7 cellular contexts compared by ENCODE assay signal in genomic region chr7:2036201-2036600, GRCh38.
DNase-seq lines count a peak whose midpoint lies in the region; ATAC-seq, FAIRE-seq and TF ChIP-seq lines count a peak whose summit lies in the region.
"Not testable (repeated sequence)": the region's sequence is repeated elsewhere in the genome, so short reads cannot be mapped to it uniquely, and the experiment has no call there.

No MANE protein-coding gene starts in this region.

- not testable (repeated sequence) for TF ChIP-seq CTCF in BE2C (IDR thresholded peaks at IDR 0.05; ENCODE audit: low read depth, low read length); DND-41 (IDR thresholded peaks at IDR 0.05; ENCODE audit: borderline replicate concordance, extremely low read depth, low read length, poor library complexity, severe bottlenecking); K562 (IDR thresholded peaks at IDR 0.05 in 2 of 3, conservative IDR thresholded peaks at IDR 0.05 in 1 of 3; ENCODE audit: insufficient read depth in 2 of 3, low read depth in 1 of 3, low read length in 3 of 3); spleen (IDR thresholded peaks at IDR 0.05 in 8 of 11, conservative IDR thresholded peaks at IDR 0.05 in 3 of 11)

- TF ChIP-seq POLR2A in K562 (conservative IDR thresholded peaks at IDR 0.05); spleen (IDR thresholded peaks at IDR 0.05): not testable (repeated sequence)

- H3K9me3 Mint-ChIP-seq in activated CD4-positive, alpha-beta T cell treated with anti-CD3 and anti-CD28 coated beads, Interleukin-2, amount 10 ng/mL, durations not matched to agents 24 days and 14 days; naive thymus-derived CD4-positive, alpha-beta T cell: not testable (repeated sequence)

- not testable (repeated sequence) for TF ChIP-seq RAD21 in K562 (CRISPR knock-in tag; conservative IDR thresholded peaks at IDR 0.05 in 1 of 2, IDR thresholded peaks at IDR 0.05 in 1 of 2)

- not testable (repeated sequence) for H3K36me3 ChIP-seq in BE2C; DND-41 (ENCODE audit: insufficient read depth, low read length); K562 (ENCODE audit: control insufficient read depth, insufficient read depth, low read length); naive thymus-derived CD4-positive, alpha-beta T cell (ENCODE audit: control insufficient read depth in 2 of 3, insufficient read depth in 3 of 3, low read length in 3 of 3); spleen

- not testable (repeated sequence) for H3K4me3 ChIP-seq in BE2C (ENCODE audit: low read depth, low read length); DND-41 (ENCODE audit: low read depth in 1 of 2, low read length in 2 of 2); K562; naive thymus-derived CD4-positive, alpha-beta T cell (ENCODE audit: low read length); spleen

- intact Hi-C loops in activated CD4-positive, alpha-beta T cell treated with anti-CD3 and anti-CD28 coated beads, Interleukin-2, amount 10 ng/mL, durations not matched to agents 24 days and 14 days (cut with micrococcal nuclease) = loop anchor here (5.0 kb wide), 2 partner anchors 94 to 114 kb away; no protein-coding TSS in a partner anchor
- intact Hi-C loops in K562 (cut with micrococcal nuclease); cardiac septum (cut with DNase I); spleen (cut with DNase I; ENCODE audit: low total_unique reads): not testable (repeated sequence)
- intact Hi-C loops in naive thymus-derived CD4-positive, alpha-beta T cell (cut with micrococcal nuclease) = loop anchor here (5.0 to 10.0 kb wide), 3 partner anchors 61 to 114 kb away; no protein-coding TSS in a partner anchor

- not testable (repeated sequence) for H2AFZ ChIP-seq in DND-41 (ENCODE audit: low read depth, low read length); K562 (ENCODE audit: low read depth, low read length)

- not testable (repeated sequence) for H3K27ac Mint-ChIP-seq in activated CD4-positive, alpha-beta T cell treated with anti-CD3 and anti-CD28 coated beads, Interleukin-2, amount 10 ng/mL, durations not matched to agents 24 days and 14 days
- peak overlapping the region in 3 of 9 donors; percentile 19 to 95 (median 46) for H3K27ac Mint-ChIP-seq in naive thymus-derived CD4-positive, alpha-beta T cell

- not testable (repeated sequence) for H3K27me3 Mint-ChIP-seq in activated CD4-positive, alpha-beta T cell treated with anti-CD3 and anti-CD28 coated beads, Interleukin-2, amount 10 ng/mL, durations not matched to agents 24 days and 14 days; naive thymus-derived CD4-positive, alpha-beta T cell

- FAIRE-seq in K562 (lab: Jason Lieb, UNC) = not testable (repeated sequence)

- not testable (repeated sequence) for ATAC-seq in DND-41 (ENCODE audit: insufficient read depth, low read depth); K562; naive thymus-derived CD4-positive, alpha-beta T cell

- H3K79me2 ChIP-seq in DND-41 (ENCODE audit: insufficient read depth, low read length) = peaks cover 14% of the 10 kb centered on the region
- H3K79me2 ChIP-seq in K562 (ENCODE audit: control insufficient read depth, insufficient read depth, low read length) = not testable (repeated sequence)

- H3K9ac ChIP-seq in DND-41 (ENCODE audit: low read depth, low read length); K562 (ENCODE audit: insufficient read depth in 1 of 2, low read depth in 2 of 2, low read length in 2 of 2): not testable (repeated sequence)

- in situ Hi-C loops in K562 (cut with MboI) = not testable (repeated sequence)

- H3K9me3 ChIP-seq in BE2C; DND-41 (ENCODE audit: insufficient read depth, low read length, severe bottlenecking); K562 (replicated peaks; ENCODE audit: control insufficient read depth, insufficient read depth, low read depth, low read length); naive thymus-derived CD4-positive, alpha-beta T cell (ENCODE audit: control insufficient read depth in 2 of 3, low read length in 3 of 3); spleen: not testable (repeated sequence)

- H3K27me3 ChIP-seq in BE2C; DND-41 (ENCODE audit: insufficient read depth, low read length, poor library complexity); K562 (ENCODE audit: control insufficient read depth in 2 of 2, insufficient read depth in 2 of 2, low read length in 2 of 2); naive thymus-derived CD4-positive, alpha-beta T cell (ENCODE audit: control insufficient read depth in 2 of 2, insufficient read depth in 2 of 2, low read length in 2 of 2); spleen (replicated peaks in 1 of 7): not testable (repeated sequence)

- BruUV-seq in K562 (replicated peaks; lab: Mats Ljungman, UMichigan) = not testable (repeated sequence)

- H3K4me2 ChIP-seq in DND-41 (ENCODE audit: insufficient read depth, low read length); K562 (ENCODE audit: insufficient read depth, low read length): not testable (repeated sequence)

- DNase-seq in BE2C (peak; percentile 2), cardiac septum (ENCODE audit: low spot score) (peak; percentile 44), spleen (peak; percentile 35)
- DNase-seq in DND-41; activated CD4-positive, alpha-beta T cell treated with anti-CD3 and anti-CD28 coated beads, Interleukin-2, amount 10 ng/mL, durations not matched to agents 24 days and 14 days; K562 (ENCODE audit: extremely low read depth in 1 of 4, low spot score in 3 of 4); naive thymus-derived CD4-positive, alpha-beta T cell: not testable (repeated sequence)

- CTCF ChIA-PET in K562 (lab: Yijun Ruan, JAX; ENCODE audit: low intra/inter-chr PET ratio) = not testable (repeated sequence)
- CTCF ChIA-PET in naive thymus-derived CD4-positive, alpha-beta T cell (lab: Charles Lee) = interaction anchor here (0.5 kb wide), 1 partner anchor 57 kb away, joined by 3 read pairs; no protein-coding TSS in a partner anchor

- not testable (repeated sequence) for H4K20me1 ChIP-seq in DND-41 (ENCODE audit: insufficient read depth, low read length); K562 (replicated peaks; ENCODE audit: control insufficient read depth, insufficient read depth, low read length)

- H3K9me1 ChIP-seq in K562 (ENCODE audit: control insufficient read depth, insufficient read depth, low read length) = not testable (repeated sequence)

- H3K36me3 Mint-ChIP-seq in activated CD4-positive, alpha-beta T cell treated with anti-CD3 and anti-CD28 coated beads, Interleukin-2, amount 10 ng/mL, durations not matched to agents 24 days and 14 days (ENCODE audit: low read depth); naive thymus-derived CD4-positive, alpha-beta T cell: not testable (repeated sequence)

- peak overlapping the region; percentile 62 for H3K4me3 Mint-ChIP-seq in activated CD4-positive, alpha-beta T cell treated with anti-CD3 and anti-CD28 coated beads, Interleukin-2, amount 10 ng/mL, durations not matched to agents 24 days and 14 days
- H3K4me3 Mint-ChIP-seq in naive thymus-derived CD4-positive, alpha-beta T cell = peak overlapping the region in 6 of 10 donors; percentile 13 to 93 (median 63)

- 89% methylated on average over 5 of the region's 16 CpGs for WGBS in K562 (ENCODE audit: insufficient coverage, low coverage, missing lambda C conversion rate)
- WGBS in spleen, 5 donors = 96 to 100% (median 98%) methylated on average over 7 to 12 of the region's 16 CpGs

- peak overlapping the region; percentile 83; the same call in 1 of the 2 replicates for H3K27ac ChIP-seq in DND-41 (ENCODE audit: low read length)
- not testable (repeated sequence) for H3K27ac ChIP-seq in K562 (ENCODE audit: extremely low read depth, low read depth, low read length); naive thymus-derived CD4-positive, alpha-beta T cell (ENCODE audit: low read depth, low read length); spleen

- POLR2A ChIA-PET in K562 (lab: Yijun Ruan, JAX); naive thymus-derived CD4-positive, alpha-beta T cell (lab: Charles Lee): not testable (repeated sequence)

- peaks cover 48% of the 10 kb centered on the region for H3K4me1 Mint-ChIP-seq in activated CD4-positive, alpha-beta T cell treated with anti-CD3 and anti-CD28 coated beads, Interleukin-2, amount 10 ng/mL, durations not matched to agents 24 days and 14 days
- H3K4me1 Mint-ChIP-seq in naive thymus-derived CD4-positive, alpha-beta T cell = peaks cover 39 to 63% (median 56%) of the 10 kb centered on the region in 7 donors

- H3K4me1 ChIP-seq in BE2C (peaks cover 16% of the 10 kb centered on the region), DND-41 (ENCODE audit: insufficient read depth, low read length) (peaks cover 68% of the 10 kb centered on the region), K562 (replicated peaks in 1 of 2; ENCODE audit: control insufficient read depth in 2 of 2, insufficient read depth in 2 of 2, low read length in 2 of 2) (peaks cover 24 to 48% of the 10 kb centered on the region in 2 experiments), spleen (peaks cover 33 to 80% (median 60%) of the 10 kb centered on the region in 6 donors)
- peaks cover 25% of the 10 kb centered on the region in 2 donors for H3K4me1 ChIP-seq in naive thymus-derived CD4-positive, alpha-beta T cell (ENCODE audit: control insufficient read depth in 2 of 2, insufficient read depth in 2 of 2, low read length in 2 of 2)

- not testable (repeated sequence) for TF ChIP-seq EP300 in K562 (IDR thresholded peaks at IDR 0.05; ENCODE audit: low read length)

TF ChIP-seq in K562, 482 proteins besides CTCF, POLR2A, EP300 and RAD21:
- peak; percentile 53; the same call in 1 of the 2 replicates for TF ChIP-seq ZNF263 (CRISPR knock-in tag; IDR thresholded peaks at IDR 0.05; ENCODE audit: borderline replicate concordance)
